1 cellular context compared by ENCODE assay signal in the genomic region with DNA sequence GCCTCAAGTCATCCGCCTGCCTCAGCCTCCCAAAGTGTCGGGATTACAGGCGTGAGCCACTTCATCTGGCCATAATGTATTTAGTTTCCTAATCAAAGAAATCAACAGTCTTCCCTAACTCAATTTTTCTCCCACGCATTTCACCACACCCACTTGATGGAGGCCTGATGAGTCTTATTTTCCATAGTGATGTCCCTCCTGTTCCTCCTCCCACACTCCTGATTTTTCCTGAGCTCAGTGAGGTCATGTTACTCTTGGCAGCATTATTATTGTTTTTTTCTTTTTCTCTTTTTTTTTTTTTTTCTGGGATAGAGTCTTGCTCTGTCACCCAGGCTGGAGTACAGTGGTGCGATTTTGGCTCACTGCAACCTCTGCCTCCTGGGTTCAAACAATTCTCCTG.
TF ChIP-seq lines count a peak whose summit lies in the region.

No MANE protein-coding gene starts in this region.

TF ChIP-seq in IMR-90, 13 proteins besides CTCF, POLR2A, EP300 and RAD21 (continued from another document):
- TF ChIP-seq, protein P1, sequence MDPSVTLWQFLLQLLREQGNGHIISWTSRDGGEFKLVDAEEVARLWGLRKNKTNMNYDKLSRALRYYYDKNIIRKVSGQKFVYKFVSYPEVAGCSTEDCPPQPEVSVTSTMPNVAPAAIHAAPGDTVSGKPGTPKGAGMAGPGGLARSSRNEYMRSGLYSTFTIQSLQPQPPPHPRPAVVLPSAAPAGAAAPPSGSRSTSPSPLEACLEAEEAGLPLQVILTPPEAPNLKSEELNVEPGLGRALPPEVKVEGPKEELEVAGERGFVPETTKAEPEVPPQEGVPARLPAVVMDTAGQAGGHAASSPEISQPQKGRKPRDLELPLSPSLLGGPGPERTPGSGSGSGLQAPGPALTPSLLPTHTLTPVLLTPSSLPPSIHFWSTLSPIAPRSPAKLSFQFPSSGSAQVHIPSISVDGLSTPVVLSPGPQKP (IDR thresholded peaks at IDR 0.05; ENCODE audit: borderline replicate concordance, low read depth, low read length): no peak
TF ChIP-seq in IMR-90: peak in this region for 0.
